1 cellular context compared by ENCODE assay signal in the genomic region with DNA sequence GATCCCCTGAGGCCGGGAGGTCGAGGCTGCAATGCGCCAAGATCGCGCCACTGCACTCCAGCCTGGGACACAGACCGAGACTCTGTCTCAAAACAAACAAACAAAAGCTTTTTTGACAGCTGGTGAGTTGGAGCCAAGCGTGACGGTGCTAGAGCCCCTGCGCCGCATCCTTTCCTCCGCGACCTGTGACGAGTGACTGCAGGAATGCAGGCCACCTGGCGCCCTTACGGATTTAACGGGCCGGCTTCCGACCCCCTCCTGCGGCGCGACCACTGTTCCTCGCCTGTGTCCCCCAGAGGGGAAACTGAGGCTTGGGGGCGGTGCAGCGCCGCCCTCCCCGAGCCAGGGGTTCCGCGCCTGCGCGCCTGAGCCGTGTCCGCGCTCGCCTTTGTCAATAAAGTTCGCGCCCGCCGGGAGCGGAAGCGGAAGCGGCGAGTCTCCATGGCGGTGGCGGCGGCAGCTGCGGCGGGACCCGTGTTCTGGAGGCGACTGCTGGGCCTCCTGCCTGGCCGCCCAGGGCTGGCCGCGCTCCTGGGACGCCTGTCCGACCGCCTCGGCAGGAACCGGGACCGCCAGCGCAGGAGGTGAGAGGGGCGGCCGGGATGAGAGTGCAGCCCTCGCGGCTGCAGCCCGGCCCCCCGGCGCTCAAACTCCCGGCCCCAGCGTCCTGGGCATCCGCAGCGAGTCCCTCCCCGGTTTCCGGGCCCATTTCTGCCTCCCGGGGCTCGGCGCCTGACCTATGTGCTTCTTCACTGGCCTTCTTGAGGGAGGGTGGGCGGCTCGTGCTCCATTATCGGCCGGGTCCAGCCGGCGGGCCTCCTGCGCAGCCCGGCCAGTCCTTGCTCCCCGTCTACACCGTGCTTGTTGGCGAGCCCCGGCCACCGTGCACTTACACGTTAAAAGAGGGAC.
TF ChIP-seq lines count a peak whose summit lies in the region.

A gene with protein sequence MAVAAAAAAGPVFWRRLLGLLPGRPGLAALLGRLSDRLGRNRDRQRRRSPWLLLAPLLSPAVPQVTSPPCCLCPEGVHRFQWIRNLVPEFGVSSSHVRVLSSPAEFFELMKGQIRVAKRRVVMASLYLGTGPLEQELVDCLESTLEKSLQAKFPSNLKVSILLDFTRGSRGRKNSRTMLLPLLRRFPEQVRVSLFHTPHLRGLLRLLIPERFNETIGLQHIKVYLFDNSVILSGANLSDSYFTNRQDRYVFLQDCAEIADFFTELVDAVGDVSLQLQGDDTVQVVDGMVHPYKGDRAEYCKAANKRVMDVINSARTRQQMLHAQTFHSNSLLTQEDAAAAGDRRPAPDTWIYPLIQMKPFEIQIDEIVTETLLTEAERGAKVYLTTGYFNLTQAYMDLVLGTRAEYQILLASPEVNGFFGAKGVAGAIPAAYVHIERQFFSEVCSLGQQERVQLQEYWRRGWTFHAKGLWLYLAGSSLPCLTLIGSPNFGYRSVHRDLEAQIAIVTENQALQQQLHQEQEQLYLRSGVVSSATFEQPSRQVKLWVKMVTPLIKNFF (plus strand): TSS at position 425 of the 909 bp plus-strand sequence. CDS start 17 bp downstream, at position 442.

TF ChIP-seq in HepG2, 621 proteins besides CTCF, POLR2A, EP300 and RAD21 (continued from another document and continues in another):
- TF ChIP-seq, protein P1, sequence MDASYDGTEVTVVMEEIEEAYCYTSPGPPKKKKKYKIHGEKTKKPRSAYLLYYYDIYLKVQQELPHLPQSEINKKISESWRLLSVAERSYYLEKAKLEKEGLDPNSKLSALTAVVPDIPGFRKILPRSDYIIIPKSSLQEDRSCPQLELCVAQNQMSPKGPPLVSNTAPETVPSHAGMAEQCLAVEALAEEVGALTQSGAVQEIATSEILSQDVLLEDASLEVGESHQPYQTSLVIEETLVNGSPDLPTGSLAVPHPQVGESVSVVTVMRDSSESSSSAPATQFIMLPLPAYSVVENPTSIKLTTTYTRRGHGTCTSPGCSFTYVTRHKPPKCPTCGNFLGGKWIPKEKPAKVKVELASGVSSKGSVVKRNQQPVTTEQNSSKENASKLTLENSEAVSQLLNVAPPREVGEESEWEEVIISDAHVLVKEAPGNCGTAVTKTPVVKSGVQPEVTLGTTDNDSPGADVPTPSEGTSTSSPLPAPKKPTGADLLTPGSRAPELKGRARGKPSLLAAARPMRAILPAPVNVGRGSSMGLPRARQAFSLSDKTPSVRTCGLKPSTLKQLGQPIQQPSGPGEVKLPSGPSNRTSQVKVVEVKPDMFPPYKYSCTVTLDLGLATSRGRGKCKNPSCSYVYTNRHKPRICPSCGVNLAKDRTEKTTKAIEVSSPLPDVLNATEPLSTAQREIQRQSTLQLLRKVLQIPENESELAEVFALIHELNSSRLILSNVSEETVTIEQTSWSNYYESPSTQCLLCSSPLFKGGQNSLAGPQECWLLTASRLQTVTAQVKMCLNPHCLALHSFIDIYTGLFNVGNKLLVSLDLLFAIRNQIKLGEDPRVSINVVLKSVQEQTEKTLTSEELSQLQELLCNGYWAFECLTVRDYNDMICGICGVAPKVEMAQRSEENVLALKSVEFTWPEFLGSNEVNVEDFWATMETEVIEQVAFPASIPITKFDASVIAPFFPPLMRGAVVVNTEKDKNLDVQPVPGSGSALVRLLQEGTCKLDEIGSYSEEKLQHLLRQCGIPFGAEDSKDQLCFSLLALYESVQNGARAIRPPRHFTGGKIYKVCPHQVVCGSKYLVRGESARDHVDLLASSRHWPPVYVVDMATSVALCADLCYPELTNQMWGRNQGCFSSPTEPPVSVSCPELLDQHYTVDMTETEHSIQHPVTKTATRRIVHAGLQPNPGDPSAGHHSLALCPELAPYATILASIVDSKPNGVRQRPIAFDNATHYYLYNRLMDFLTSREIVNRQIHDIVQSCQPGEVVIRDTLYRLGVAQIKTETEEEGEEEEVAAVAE (CRISPR knock-in tag; IDR thresholded peaks at IDR 0.05; ENCODE audit: borderline replicate concordance), result peak; percentile 69; the same call in 1 of the 2 replicates
- TF ChIP-seq THYN1 (CRISPR knock-in tag; IDR thresholded peaks at IDR 0.05; ENCODE audit: borderline replicate concordance, low read depth), result 0 out of 2 replicates have a peak, but pooled peaks have one; percentile 71
- peak; percentile 97 for TF ChIP-seq TOPORS (CRISPR knock-in tag; IDR thresholded peaks at IDR 0.05)
- TF ChIP-seq, protein P2, sequence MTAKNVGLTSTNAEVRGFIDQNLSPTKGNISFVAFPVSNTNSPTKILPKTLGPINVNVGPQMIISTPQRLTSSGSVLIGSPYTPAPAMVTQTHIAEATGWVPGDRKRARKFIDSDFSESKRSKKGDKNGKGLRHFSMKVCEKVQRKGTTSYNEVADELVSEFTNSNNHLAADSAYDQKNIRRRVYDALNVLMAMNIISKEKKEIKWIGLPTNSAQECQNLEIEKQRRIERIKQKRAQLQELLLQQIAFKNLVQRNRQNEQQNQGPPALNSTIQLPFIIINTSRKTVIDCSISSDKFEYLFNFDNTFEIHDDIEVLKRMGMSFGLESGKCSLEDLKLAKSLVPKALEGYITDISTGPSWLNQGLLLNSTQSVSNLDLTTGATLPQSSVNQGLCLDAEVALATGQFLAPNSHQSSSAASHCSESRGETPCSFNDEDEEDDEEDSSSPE (CRISPR knock-in tag; IDR thresholded peaks at IDR 0.05), result peak; percentile 94
- TF ChIP-seq JUNB (CRISPR knock-in tag; IDR thresholded peaks at IDR 0.05; ENCODE audit: borderline replicate concordance), result no peak; the same call in 1 of the 2 replicates
- TF ChIP-seq NFE2L2 (IDR thresholded peaks at IDR 0.05; ENCODE audit: low read length), result no peak
- TF ChIP-seq, protein P3, sequence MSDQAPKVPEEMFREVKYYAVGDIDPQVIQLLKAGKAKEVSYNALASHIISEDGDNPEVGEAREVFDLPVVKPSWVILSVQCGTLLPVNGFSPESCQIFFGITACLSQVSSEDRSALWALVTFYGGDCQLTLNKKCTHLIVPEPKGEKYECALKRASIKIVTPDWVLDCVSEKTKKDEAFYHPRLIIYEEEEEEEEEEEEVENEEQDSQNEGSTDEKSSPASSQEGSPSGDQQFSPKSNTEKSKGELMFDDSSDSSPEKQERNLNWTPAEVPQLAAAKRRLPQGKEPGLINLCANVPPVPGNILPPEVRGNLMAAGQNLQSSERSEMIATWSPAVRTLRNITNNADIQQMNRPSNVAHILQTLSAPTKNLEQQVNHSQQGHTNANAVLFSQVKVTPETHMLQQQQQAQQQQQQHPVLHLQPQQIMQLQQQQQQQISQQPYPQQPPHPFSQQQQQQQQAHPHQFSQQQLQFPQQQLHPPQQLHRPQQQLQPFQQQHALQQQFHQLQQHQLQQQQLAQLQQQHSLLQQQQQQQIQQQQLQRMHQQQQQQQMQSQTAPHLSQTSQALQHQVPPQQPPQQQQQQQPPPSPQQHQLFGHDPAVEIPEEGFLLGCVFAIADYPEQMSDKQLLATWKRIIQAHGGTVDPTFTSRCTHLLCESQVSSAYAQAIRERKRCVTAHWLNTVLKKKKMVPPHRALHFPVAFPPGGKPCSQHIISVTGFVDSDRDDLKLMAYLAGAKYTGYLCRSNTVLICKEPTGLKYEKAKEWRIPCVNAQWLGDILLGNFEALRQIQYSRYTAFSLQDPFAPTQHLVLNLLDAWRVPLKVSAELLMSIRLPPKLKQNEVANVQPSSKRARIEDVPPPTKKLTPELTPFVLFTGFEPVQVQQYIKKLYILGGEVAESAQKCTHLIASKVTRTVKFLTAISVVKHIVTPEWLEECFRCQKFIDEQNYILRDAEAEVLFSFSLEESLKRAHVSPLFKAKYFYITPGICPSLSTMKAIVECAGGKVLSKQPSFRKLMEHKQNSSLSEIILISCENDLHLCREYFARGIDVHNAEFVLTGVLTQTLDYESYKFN (CRISPR knock-in tag; conservative IDR thresholded peaks at IDR 0.05), result peak; percentile 54; the same call in 1 of the 2 replicates
- TF ChIP-seq, protein P4, sequence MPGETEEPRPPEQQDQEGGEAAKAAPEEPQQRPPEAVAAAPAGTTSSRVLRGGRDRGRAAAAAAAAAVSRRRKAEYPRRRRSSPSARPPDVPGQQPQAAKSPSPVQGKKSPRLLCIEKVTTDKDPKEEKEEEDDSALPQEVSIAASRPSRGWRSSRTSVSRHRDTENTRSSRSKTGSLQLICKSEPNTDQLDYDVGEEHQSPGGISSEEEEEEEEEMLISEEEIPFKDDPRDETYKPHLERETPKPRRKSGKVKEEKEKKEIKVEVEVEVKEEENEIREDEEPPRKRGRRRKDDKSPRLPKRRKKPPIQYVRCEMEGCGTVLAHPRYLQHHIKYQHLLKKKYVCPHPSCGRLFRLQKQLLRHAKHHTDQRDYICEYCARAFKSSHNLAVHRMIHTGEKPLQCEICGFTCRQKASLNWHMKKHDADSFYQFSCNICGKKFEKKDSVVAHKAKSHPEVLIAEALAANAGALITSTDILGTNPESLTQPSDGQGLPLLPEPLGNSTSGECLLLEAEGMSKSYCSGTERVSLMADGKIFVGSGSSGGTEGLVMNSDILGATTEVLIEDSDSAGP (CRISPR knock-in tag; IDR thresholded peaks at IDR 0.05; ENCODE audit: borderline replicate concordance), result peak; percentile 96
- TF ChIP-seq KDM3A (CRISPR knock-in tag; IDR thresholded peaks at IDR 0.05; ENCODE audit: low read depth), result peak; percentile 96; the same call in 1 of the 2 replicates
- TF ChIP-seq SOX6 (IDR thresholded peaks at IDR 0.05), result no peak
- peak; percentile 74 for TF ChIP-seq SOX6 (CRISPR knock-in tag; IDR thresholded peaks at IDR 0.05)
- TF ChIP-seq, protein P5, sequence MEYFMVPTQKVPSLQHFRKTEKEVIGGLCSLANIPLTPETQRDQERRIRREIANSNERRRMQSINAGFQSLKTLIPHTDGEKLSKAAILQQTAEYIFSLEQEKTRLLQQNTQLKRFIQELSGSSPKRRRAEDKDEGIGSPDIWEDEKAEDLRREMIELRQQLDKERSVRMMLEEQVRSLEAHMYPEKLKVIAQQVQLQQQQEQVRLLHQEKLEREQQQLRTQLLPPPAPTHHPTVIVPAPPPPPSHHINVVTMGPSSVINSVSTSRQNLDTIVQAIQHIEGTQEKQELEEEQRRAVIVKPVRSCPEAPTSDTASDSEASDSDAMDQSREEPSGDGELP (IDR thresholded peaks at IDR 0.05; ENCODE audit: borderline replicate concordance, low read depth), result peak; percentile 36; the same call in 1 of the 2 replicates
- no peak; the same call in none of the 2 replicates for TF ChIP-seq ZNF138 (CRISPR knock-in tag; IDR thresholded peaks at IDR 0.05; ENCODE audit: low read depth)
- TF ChIP-seq, protein P6, sequence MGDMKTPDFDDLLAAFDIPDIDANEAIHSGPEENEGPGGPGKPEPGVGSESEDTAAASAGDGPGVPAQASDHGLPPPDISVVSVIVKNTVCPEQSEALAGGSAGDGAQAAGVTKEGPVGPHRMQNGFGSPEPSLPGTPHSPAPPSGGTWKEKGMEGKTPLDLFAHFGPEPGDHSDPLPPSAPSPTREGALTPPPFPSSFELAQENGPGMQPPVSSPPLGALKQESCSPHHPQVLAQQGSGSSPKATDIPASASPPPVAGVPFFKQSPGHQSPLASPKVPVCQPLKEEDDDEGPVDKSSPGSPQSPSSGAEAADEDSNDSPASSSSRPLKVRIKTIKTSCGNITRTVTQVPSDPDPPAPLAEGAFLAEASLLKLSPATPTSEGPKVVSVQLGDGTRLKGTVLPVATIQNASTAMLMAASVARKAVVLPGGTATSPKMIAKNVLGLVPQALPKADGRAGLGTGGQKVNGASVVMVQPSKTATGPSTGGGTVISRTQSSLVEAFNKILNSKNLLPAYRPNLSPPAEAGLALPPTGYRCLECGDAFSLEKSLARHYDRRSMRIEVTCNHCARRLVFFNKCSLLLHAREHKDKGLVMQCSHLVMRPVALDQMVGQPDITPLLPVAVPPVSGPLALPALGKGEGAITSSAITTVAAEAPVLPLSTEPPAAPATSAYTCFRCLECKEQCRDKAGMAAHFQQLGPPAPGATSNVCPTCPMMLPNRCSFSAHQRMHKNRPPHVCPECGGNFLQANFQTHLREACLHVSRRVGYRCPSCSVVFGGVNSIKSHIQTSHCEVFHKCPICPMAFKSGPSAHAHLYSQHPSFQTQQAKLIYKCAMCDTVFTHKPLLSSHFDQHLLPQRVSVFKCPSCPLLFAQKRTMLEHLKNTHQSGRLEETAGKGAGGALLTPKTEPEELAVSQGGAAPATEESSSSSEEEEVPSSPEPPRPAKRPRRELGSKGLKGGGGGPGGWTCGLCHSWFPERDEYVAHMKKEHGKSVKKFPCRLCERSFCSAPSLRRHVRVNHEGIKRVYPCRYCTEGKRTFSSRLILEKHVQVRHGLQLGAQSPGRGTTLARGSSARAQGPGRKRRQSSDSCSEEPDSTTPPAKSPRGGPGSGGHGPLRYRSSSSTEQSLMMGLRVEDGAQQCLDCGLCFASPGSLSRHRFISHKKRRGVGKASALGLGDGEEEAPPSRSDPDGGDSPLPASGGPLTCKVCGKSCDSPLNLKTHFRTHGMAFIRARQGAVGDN (CRISPR knock-in tag; IDR thresholded peaks at IDR 0.05), result peak; percentile 94
- no peak for TF ChIP-seq KDM6A (CRISPR knock-in tag; IDR thresholded peaks at IDR 0.05; ENCODE audit: low read depth)
- no peak for TF ChIP-seq SIX1 (CRISPR knock-in tag; IDR thresholded peaks at IDR 0.05; ENCODE audit: borderline replicate concordance)
- TF ChIP-seq PCBP2 (optimal IDR thresholded peaks at IDR 0.05; ENCODE audit: low read depth, low read length, poor library complexity, severe bottlenecking), result no peak
- no peak for TF ChIP-seq ZNF878 (CRISPR knock-in tag; IDR thresholded peaks at IDR 0.05)
- TF ChIP-seq, protein P7, sequence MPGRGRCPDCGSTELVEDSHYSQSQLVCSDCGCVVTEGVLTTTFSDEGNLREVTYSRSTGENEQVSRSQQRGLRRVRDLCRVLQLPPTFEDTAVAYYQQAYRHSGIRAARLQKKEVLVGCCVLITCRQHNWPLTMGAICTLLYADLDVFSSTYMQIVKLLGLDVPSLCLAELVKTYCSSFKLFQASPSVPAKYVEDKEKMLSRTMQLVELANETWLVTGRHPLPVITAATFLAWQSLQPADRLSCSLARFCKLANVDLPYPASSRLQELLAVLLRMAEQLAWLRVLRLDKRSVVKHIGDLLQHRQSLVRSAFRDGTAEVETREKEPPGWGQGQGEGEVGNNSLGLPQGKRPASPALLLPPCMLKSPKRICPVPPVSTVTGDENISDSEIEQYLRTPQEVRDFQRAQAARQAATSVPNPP (CRISPR knock-in tag; IDR thresholded peaks at IDR 0.05), result peak; percentile 56; the same call in 1 of the 2 replicates
- no peak; the same call in 1 of the 2 replicates for TF ChIP-seq MAF1 (CRISPR knock-in tag; IDR thresholded peaks at IDR 0.05; ENCODE audit: borderline replicate concordance)
- TF ChIP-seq, protein P8, sequence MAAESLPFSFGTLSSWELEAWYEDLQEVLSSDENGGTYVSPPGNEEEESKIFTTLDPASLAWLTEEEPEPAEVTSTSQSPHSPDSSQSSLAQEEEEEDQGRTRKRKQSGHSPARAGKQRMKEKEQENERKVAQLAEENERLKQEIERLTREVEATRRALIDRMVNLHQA (CRISPR knock-in tag; IDR thresholded peaks at IDR 0.05), result peak; percentile 55; the same call in 1 of the 2 replicates
- TF ChIP-seq SUZ12 (IDR thresholded peaks at IDR 0.05; ENCODE audit: low read depth, low read length), result no peak
- TF ChIP-seq ZFP36L1 (CRISPR knock-in tag; IDR thresholded peaks at IDR 0.05), result peak; percentile 85; the same call in 1 of the 2 replicates
- TF ChIP-seq, protein P9, sequence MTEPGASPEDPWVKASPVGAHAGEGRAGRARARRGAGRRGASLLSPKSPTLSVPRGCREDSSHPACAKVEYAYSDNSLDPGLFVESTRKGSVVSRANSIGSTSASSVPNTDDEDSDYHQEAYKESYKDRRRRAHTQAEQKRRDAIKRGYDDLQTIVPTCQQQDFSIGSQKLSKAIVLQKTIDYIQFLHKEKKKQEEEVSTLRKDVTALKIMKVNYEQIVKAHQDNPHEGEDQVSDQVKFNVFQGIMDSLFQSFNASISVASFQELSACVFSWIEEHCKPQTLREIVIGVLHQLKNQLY (CRISPR knock-in tag; IDR thresholded peaks at IDR 0.05), result peak; percentile 65; the same call in 1 of the 2 replicates
- TF ChIP-seq HIVEP1 (CRISPR knock-in tag; IDR thresholded peaks at IDR 0.05), result peak; percentile 57
